In genomic region chr11:86147004-86147403, GRCh38 we compare ENCODE assay signal across 21 cellular contexts.
DNase-seq lines count a peak whose midpoint lies in the region; ATAC-seq, FAIRE-seq and TF ChIP-seq lines count a peak whose summit lies in the region.
"Had no signal": no experiment of that assay in that cellular context is flagged by ENCODE, and none has a peak within 500 bp of the region (broad histone marks: within the 10 kb centered on the region; RNA-seq: fewer than 3 reads in every experiment).

No MANE protein-coding gene starts in this region.

- DNase-seq in GM12891 (ENCODE audit: insufficient read length, low spot score): no peak
- peak; percentile 9 for DNase-seq in HT1080 (ENCODE audit: low read depth)
- no peak for DNase-seq in endodermal cell
- DNase-seq in natural killer cell treated with Interleukin-12 subunit alpha and Interleukin-12 subunit beta and Interleukin-15 and Interleukin-18, amount 100 ng/mL, for 72 hours (ENCODE audit: low spot score): no peak
- DNase-seq in T-helper 17 cell: no peak
- no peak for DNase-seq in LoVo (ENCODE audit: low spot score)
- DNase-seq in amniotic stem cell (lab: John Stamatoyannopoulos, UW): no peak
- DNase-seq: EL; GF-D8; NCI-H1092 treated with DMSO at 0.1 percent for 48 hours; NCI-H2029 treated with DMSO at 0.1 percent for 48 hours; NCI-H226; NCI-H510A treated with DMSO at 0.1 percent for 48 hours; NCI-H748 treated with DMSO at 0.1 percent for 48 hours; NK-92 treated with Interleukin-12 subunit alpha and Interleukin-12 subunit beta, amount 100 ng/mL, for 24 hours had no signal

- H3K27me3 ChIP-seq in endodermal cell (ENCODE audit: control insufficient read depth, insufficient read depth, low read length, poor library complexity, severe bottlenecking): no peaks in the 10 kb centered on the region

- H3K9me3 Mint-ChIP-seq in endodermal cell: no peaks in the 10 kb centered on the region
- peaks cover 6% of the 10 kb centered on the region for H3K9me3 Mint-ChIP-seq in natural killer cell treated with Interleukin-12 subunit alpha and Interleukin-12 subunit beta and Interleukin-15 and Interleukin-18, amount 100 ng/mL, for 72 hours
- H3K9me3 Mint-ChIP-seq: GM23338 had no signal

- H3K4me3 ChIP-seq in endodermal cell (ENCODE audit: low read length): peak overlapping the region; percentile 11
- H3K4me3 ChIP-seq: GM23338, HAP-1 had no signal

- peaks cover 14% of the 10 kb centered on the region for H3K4me1 ChIP-seq in endodermal cell (ENCODE audit: control insufficient read depth, insufficient read depth, low read length)
- H3K4me1 ChIP-seq: HAP-1 had no signal

- peak; percentile 41 for FAIRE-seq in GM12891 (lab: Jason Lieb, UNC)
- FAIRE-seq: A204.1 had no signal

- TF ChIP-seq CTCF in endodermal cell (conservative IDR thresholded peaks at IDR 0.05): no peak

- H3K9me3 ChIP-seq in endodermal cell (ENCODE audit: control insufficient read depth, low read length): peaks cover 8% of the 10 kb centered on the region
- H3K9me3 ChIP-seq in T-helper 17 cell (ENCODE audit: control insufficient read depth, low read length, poor library complexity, severe bottlenecking): no peaks in the 10 kb centered on the region
- H3K9me3 ChIP-seq: HAP-1 had no signal

- H3K4me3 Mint-ChIP-seq in endodermal cell (no peak overlapping the region), T-helper 17 cell (no peak overlapping the region)
- H3K4me3 Mint-ChIP-seq in natural killer cell treated with Interleukin-12 subunit alpha and Interleukin-12 subunit beta and Interleukin-15 and Interleukin-18, amount 100 ng/mL, for 72 hours: peak overlapping the region; percentile 13
- H3K4me3 Mint-ChIP-seq: GM23338 had no signal

- 93 to 97% methylated on average over 3 of the region's 3 CpGs for WGBS in endodermal cell (ENCODE audit: insufficient coverage in 1 of 2, insufficient read length in 1 of 2), 2 experiments

- no peaks in the 10 kb centered on the region for H3K36me3 Mint-ChIP-seq in endodermal cell (ENCODE audit: low read depth)
- peaks cover 6% of the 10 kb centered on the region for H3K36me3 Mint-ChIP-seq in natural killer cell treated with Interleukin-12 subunit alpha and Interleukin-12 subunit beta and Interleukin-15 and Interleukin-18, amount 100 ng/mL, for 72 hours
- H3K36me3 Mint-ChIP-seq in T-helper 17 cell (ENCODE audit: low read depth): peaks cover 6% of the 10 kb centered on the region

- no peak overlapping the region for H3K27ac ChIP-seq in endodermal cell (ENCODE audit: low read depth, low read length)
- H3K27ac ChIP-seq: C4-2B had no signal

- no peak overlapping the region for H3K27ac Mint-ChIP-seq in endodermal cell
- H3K27ac Mint-ChIP-seq in natural killer cell treated with Interleukin-12 subunit alpha and Interleukin-12 subunit beta and Interleukin-15 and Interleukin-18, amount 100 ng/mL, for 72 hours: peak overlapping the region; percentile 26 to 60
- no peak overlapping the region for H3K27ac Mint-ChIP-seq in T-helper 17 cell
- H3K27ac Mint-ChIP-seq: GM23338 had no signal

- peaks cover 34% of the 10 kb centered on the region for H3K4me1 Mint-ChIP-seq in endodermal cell
- H3K4me1 Mint-ChIP-seq in natural killer cell treated with Interleukin-12 subunit alpha and Interleukin-12 subunit beta and Interleukin-15 and Interleukin-18, amount 100 ng/mL, for 72 hours (ENCODE audit: low read depth in 2 of 2): peaks cover 56 to 61% of the 10 kb centered on the region in 2 donors
- peaks cover 36% of the 10 kb centered on the region for H3K4me1 Mint-ChIP-seq in T-helper 17 cell

- ATAC-seq in natural killer cell treated with Interleukin-12 subunit alpha and Interleukin-12 subunit beta and Interleukin-15 and Interleukin-18, amount 100 ng/mL, for 72 hours: peak; percentile 42 to 70
- no peak for ATAC-seq in GM18519 (IDR thresholded peaks at IDR 0.05; ENCODE audit: low FRiP score, unreplicated experiment)
- ATAC-seq in T-helper 17 cell: no peak
- ATAC-seq: GM23338, Panc1 had no signal

- H3K27me3 Mint-ChIP-seq in endodermal cell (ENCODE audit: insufficient read depth) (no peaks in the 10 kb centered on the region), T-helper 17 cell (no peaks in the 10 kb centered on the region)
- no peaks in the 10 kb centered on the region for H3K27me3 Mint-ChIP-seq in natural killer cell treated with Interleukin-12 subunit alpha and Interleukin-12 subunit beta and Interleukin-15 and Interleukin-18, amount 100 ng/mL, for 72 hours

- no peak for TF ChIP-seq POLR2A in GM12891 (IDR thresholded peaks at IDR 0.05; ENCODE audit: low read depth, low read length)

- H3K36me3 ChIP-seq in endodermal cell (ENCODE audit: control insufficient read depth, insufficient read depth, low read length): no peaks in the 10 kb centered on the region
- H3K36me3 ChIP-seq: HAP-1 had no signal

- H3K9ac ChIP-seq in endodermal cell (ENCODE audit: extremely low read depth, low read length, poor library complexity, severe bottlenecking): no peak overlapping the region

TF ChIP-seq in GM12891, 5 proteins besides CTCF, POLR2A, EP300 and RAD21:
- TF ChIP-seq POU2F2 (IDR thresholded peaks at IDR 0.05; ENCODE audit: low read depth, low read length): 0 out of 2 replicates have a peak, but pooled peaks have one; percentile 37
- peak; percentile 50; the same call in 1 of the 2 replicates for TF ChIP-seq SPI1 (IDR thresholded peaks at IDR 0.05; ENCODE audit: low read depth, low read length)
- TF ChIP-seq TAF1 (IDR thresholded peaks at IDR 0.05; ENCODE audit: low read depth, low read length): no peak

Comparison
In these comparisons a context has a peak if more than half of its experiments do, and no peak if none do; other contexts are left out.
1. H3K27ac Mint-ChIP-seq: peak in natural killer cell treated with Interleukin-12 subunit alpha and Interleukin-12 subunit beta and Interleukin-15 and Interleukin-18, amount 100 ng/mL, for 72 hours (2 of 2); none in endodermal cell (single experiment) and T-helper 17 cell (single experiment).
2. ATAC-seq: peak in natural killer cell treated with Interleukin-12 subunit alpha and Interleukin-12 subunit beta and Interleukin-15 and Interleukin-18, amount 100 ng/mL, for 72 hours (2 of 2); none in GM18519 (single experiment) and T-helper 17 cell (single experiment).